ENCODE assay signal across 8 cellular contexts in the genomic region with DNA sequence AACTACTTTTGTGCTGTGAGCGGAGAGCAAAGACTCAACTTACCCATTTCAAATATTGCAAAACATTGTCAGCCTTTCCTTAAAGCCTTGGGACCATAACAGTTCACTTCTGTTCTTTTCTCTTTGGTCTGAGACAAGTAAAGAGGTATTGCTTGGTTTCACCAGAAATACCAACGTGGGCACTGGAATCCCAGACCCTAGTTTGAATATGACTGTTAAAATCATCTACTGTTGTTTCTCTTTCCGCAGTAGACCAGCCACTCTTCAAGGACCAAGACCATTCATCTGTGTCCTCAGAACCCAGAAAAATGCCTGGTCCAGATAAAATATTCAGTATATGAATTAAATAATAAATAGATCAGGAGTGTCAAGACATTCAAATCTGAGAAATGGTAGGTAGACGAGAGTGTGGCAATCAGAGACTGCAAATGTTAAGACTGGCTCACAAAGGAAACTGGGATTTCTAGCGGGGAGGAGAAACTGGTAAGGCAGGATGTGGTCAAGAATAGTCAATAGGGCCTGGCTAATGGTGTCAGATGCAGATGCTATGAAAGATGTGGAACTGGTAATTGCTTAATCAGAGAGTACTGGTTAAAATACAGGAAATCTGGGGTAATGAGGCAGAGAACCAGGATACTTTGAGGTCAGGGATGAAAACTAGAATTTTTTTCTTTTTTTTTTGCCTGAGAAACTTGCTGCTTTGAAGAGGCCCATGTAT.
DNase-seq lines count a peak whose midpoint lies in the region; ATAC-seq and FAIRE-seq lines count a peak whose summit lies in the region.

No MANE protein-coding gene starts in this region.

- peak; percentile 69 for FAIRE-seq in GM18507 (lab: Jason Lieb, UNC)

- DNase-seq in GM18507 (ENCODE audit: extremely low spot score, insufficient read length, low read depth): peak; percentile 23
- no peak for DNase-seq in DMS114 treated with DMSO at 0.1 percent for 48 hours (lab: John Stamatoyannopoulos, UW; ENCODE audit: unreplicated experiment)
- no peak for DNase-seq in activated CD4-positive, alpha-beta T cell treated with anti-CD3 and anti-CD28 coated beads for 48 hours
- no peak for DNase-seq in NCI-H1092 treated with DMSO at 0.1 percent for 48 hours (lab: John Stamatoyannopoulos, UW)
- DNase-seq in NCI-H774 (lab: John Stamatoyannopoulos, UW): no peak

- peak; percentile 86 for ATAC-seq in GM21576 (IDR thresholded peaks at IDR 0.05; ENCODE audit: unreplicated experiment)
- ATAC-seq in HG03571 (IDR thresholded peaks at IDR 0.05; ENCODE audit: unreplicated experiment): peak; percentile 73
- ATAC-seq in esophagus mucosa: peak; percentile 99
